8 cellular contexts compared by ENCODE assay signal in the genomic region with DNA sequence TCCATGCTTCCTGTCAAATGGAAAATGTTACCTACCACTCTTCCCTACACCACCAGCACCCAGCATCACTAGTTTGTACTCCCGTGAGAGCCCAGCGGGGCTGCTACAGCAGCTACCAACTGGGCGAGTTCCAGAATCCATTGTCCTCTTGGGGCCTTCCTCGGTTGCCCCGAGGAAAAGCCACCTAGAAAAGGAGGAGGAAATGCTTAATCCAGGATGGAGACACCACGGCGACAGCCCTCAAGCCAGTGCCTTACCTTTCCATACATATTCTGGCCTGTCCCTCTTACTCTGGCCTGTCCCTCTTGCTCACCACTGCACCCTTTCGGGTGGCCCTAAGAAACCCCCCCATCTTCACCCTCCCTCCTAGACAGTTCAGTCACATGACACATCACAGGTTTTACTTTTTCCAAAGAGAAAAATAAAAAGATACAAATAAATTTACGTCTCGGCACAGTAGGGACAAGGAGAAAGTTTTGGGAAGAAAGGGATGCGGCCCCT. TPM values are rescaled to one million over a fixed set of nuclear protein-coding genes. Genes with fewer than 3 reads are reported as not detected.
DNase-seq lines count a peak whose midpoint lies in the region; ATAC-seq and FAIRE-seq lines count a peak whose summit lies in the region.

No MANE protein-coding gene starts in this region.

- ATAC-seq in HG02763 (IDR thresholded peaks at IDR 0.05; ENCODE audit: unreplicated experiment) = peak; percentile 25
- peak; percentile 48 for ATAC-seq in stimulated activated effector memory CD8-positive, alpha-beta T cell treated with anti-CD3 and anti-CD28 coated beads, Interleukin-12 subunit alpha, Interleukin-12 subunit beta, amount 100 ng/mL, for 72 hours

- H3K4me3 Mint-ChIP-seq in stimulated activated effector memory CD8-positive, alpha-beta T cell treated with anti-CD3 and anti-CD28 coated beads, Interleukin-12 subunit alpha, Interleukin-12 subunit beta, amount 100 ng/mL, for 72 hours = peak overlapping the region; percentile 95

- H3K36me3 Mint-ChIP-seq in stimulated activated effector memory CD8-positive, alpha-beta T cell treated with anti-CD3 and anti-CD28 coated beads, Interleukin-12 subunit alpha, Interleukin-12 subunit beta, amount 100 ng/mL, for 72 hours = no peaks in the 10 kb centered on the region

- H3K9me3 Mint-ChIP-seq in stimulated activated effector memory CD8-positive, alpha-beta T cell treated with anti-CD3 and anti-CD28 coated beads, Interleukin-12 subunit alpha, Interleukin-12 subunit beta, amount 100 ng/mL, for 72 hours = no peaks in the 10 kb centered on the region

- DNase-seq in DMS79 treated with DMSO at 0.1 percent for 48 hours (lab: John Stamatoyannopoulos, UW) = peak; percentile 32
- no peak for DNase-seq in DMS79 (lab: John Stamatoyannopoulos, UW)
- DNase-seq in RCC 7860 (ENCODE audit: low spot score) = peak; percentile 20
- peak; percentile 26 for DNase-seq in cerebellum (ENCODE audit: low spot score)
- DNase-seq in kidney tubule cell (ENCODE audit: low spot score) = peak; percentile 57
- peak; percentile 9 to 61 for DNase-seq in stimulated activated effector memory CD8-positive, alpha-beta T cell treated with anti-CD3 and anti-CD28 coated beads, Interleukin-12 subunit alpha, Interleukin-12 subunit beta, amount 100 ng/mL, for 72 hours (ENCODE audit: low spot score in 2 of 2)
- DNase-seq in NK-92 treated with Interleukin-12 subunit alpha and Interleukin-12 subunit beta, amount 100 ng/mL, for 24 hours (lab: John Stamatoyannopoulos, UW) = no peak

- peaks cover 24% of the 10 kb centered on the region for H3K4me1 Mint-ChIP-seq in stimulated activated effector memory CD8-positive, alpha-beta T cell treated with anti-CD3 and anti-CD28 coated beads, Interleukin-12 subunit alpha, Interleukin-12 subunit beta, amount 100 ng/mL, for 72 hours

- H3K27ac Mint-ChIP-seq in stimulated activated effector memory CD8-positive, alpha-beta T cell treated with anti-CD3 and anti-CD28 coated beads, Interleukin-12 subunit alpha, Interleukin-12 subunit beta, amount 100 ng/mL, for 72 hours = peak overlapping the region; percentile 98

- no peak for FAIRE-seq in RCC 7860 (lab: Jason Lieb, UNC)

RNA-seq across cellular contexts. Expression of a gene that starts 0.5 kb away (rescaled TPM):
- 26.2 TPM for total RNA-seq in cerebellum

RNA-seq across cellular contexts. Expression of a gene that starts 23.5 kb away (rescaled TPM):
- total RNA-seq in cerebellum = 43.2 TPM

RNA-seq across cellular contexts. Expression of a gene that starts 30.8 kb away (rescaled TPM):
- not detected for total RNA-seq in cerebellum

RNA-seq across cellular contexts. Expression of a gene that starts 51.3 kb away (rescaled TPM):
- total RNA-seq in cerebellum = 143 TPM

RNA-seq across cellular contexts. Expression of a gene that starts 53.7 kb away (rescaled TPM):
- total RNA-seq in cerebellum = 51.9 TPM

Comparison
In these comparisons a context has a peak if more than half of its experiments do, and no peak if none do; other contexts are left out.
1. DNase-seq: peak in DMS79 treated with DMSO at 0.1 percent for 48 hours (single experiment), RCC 7860 (single experiment), cerebellum (single experiment), kidney tubule cell (single experiment) and stimulated activated effector memory CD8-positive, alpha-beta T cell treated with anti-CD3 and anti-CD28 coated beads, Interleukin-12 subunit alpha, Interleukin-12 subunit beta, amount 100 ng/mL, for 72 hours (2 of 2); none in DMS79 (single experiment) and NK-92 treated with Interleukin-12 subunit alpha and Interleukin-12 subunit beta, amount 100 ng/mL, for 24 hours (single experiment).